Comparison of ENCODE assay signal across 13 cellular contexts in the genomic region with DNA sequence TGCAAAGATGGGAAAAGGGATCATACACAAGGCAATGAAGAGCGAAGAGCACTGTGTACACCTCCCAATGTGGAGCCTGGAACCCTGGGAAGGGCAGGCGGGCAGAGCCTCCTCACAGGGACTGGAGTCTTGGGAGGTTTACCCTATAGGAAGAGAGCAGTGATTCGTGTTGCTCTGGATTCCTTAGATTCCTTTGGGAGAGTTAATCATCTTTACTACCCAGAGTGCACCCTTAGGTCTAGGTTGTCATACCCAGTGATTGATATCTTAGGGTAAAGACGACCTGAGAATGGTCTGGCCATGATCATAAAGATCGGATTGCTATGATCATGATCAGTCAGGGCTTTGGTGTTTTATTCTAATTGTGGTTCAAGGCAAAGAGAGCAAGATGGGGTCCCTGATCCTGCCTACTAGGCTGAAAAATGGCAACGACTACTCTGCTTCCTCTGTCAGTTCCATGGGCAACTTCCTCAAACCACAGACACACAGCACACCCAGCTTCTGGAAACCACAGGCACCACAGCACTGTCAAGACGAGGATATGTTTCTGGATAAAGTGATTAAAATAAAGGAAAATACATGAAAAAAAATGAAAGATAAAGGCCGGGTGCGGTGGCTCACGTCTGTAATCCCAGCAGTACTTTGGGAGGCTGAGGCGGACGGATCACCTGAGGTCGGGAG. TPM values are rescaled to one million over a fixed set of nuclear protein-coding genes. Genes with fewer than 3 reads are reported as not detected.
DNase-seq lines count a peak whose midpoint lies in the region; ATAC-seq and TF ChIP-seq lines count a peak whose summit lies in the region.
"Had no signal": no experiment of that assay in that cellular context is flagged by ENCODE, and none has a peak within 500 bp of the region (broad histone marks: within the 10 kb centered on the region; RNA-seq: fewer than 3 reads in every experiment).

No MANE protein-coding gene starts in this region.

- peak overlapping the region; percentile 28 for H3K27ac ChIP-seq in PC-9
- no peak overlapping the region for H3K27ac ChIP-seq in spleen
- H3K27ac ChIP-seq: SJCRH30 had no signal

- no peak for TF ChIP-seq POLR2A in spleen (IDR thresholded peaks at IDR 0.05)

- peak overlapping the region; percentile 65 for H3K27ac Mint-ChIP-seq in dendritic cell treated with granulocyte-macrophage colony-stimulating factor and Interleukin-4, amounts not matched to agents 40 ng/mL and 50 ng/mL, for 4 days
- peak overlapping the region; percentile 53 for H3K27ac Mint-ChIP-seq in stimulated activated memory B cell treated with anti-CD40 and anti-IgM and Interleukin-4, amounts not matched to agents 10 μg/mL and 1 μg/mL and 100 μg/mL, for 72 hours
- H3K27ac Mint-ChIP-seq: activated CD8-positive, alpha-beta T cell treated with anti-CD3 and anti-CD28 coated beads, Interleukin-2, amount 10 ng/mL, durations not matched to agents 7 days and 5 days had no signal

- intact Hi-C loops in PC-9 (cut with micrococcal nuclease; ENCODE audit: unreplicated experiment) = loop anchor here (2.0 kb wide), 1 partner anchor 21 kb away; the partner anchor contains the start of gene MAP6D1
- intact Hi-C loops in dendritic cell treated with granulocyte-macrophage colony-stimulating factor and Interleukin-4, amounts not matched to agents 40 ng/mL and 50 ng/mL, for 4 days (cut with micrococcal nuclease) = loop anchor here (5.0 kb wide), 1 partner anchor 37 kb away; the partner anchor contains the start of gene PARL
- intact Hi-C loops in spleen (cut with DNase I; ENCODE audit: low total_unique reads) = no loop called here
- intact Hi-C loops in head of caudate nucleus (cut with DNase I) = no loop called here

- no peak for TF ChIP-seq CTCF in PC-9 (conservative IDR thresholded peaks at IDR 0.05)
- no peak for TF ChIP-seq CTCF in spleen (IDR thresholded peaks at IDR 0.05 in 8 of 11, conservative IDR thresholded peaks at IDR 0.05 in 3 of 11)

- no peaks in the 10 kb centered on the region for H3K27me3 Mint-ChIP-seq in dendritic cell treated with granulocyte-macrophage colony-stimulating factor and Interleukin-4, amounts not matched to agents 40 ng/mL and 50 ng/mL, for 4 days
- H3K27me3 Mint-ChIP-seq in stimulated activated memory B cell treated with anti-CD40 and anti-IgM and Interleukin-4, amounts not matched to agents 10 μg/mL and 1 μg/mL and 100 μg/mL, for 72 hours = no peaks in the 10 kb centered on the region

- no peak overlapping the region for H3K4me2 ChIP-seq in PC-9

- ATAC-seq in stimulated activated memory B cell treated with anti-CD40 and anti-IgM and Interleukin-4, amounts not matched to agents 10 μg/mL and 1 μg/mL and 100 μg/mL, for 72 hours = no peak
- ATAC-seq: activated CD8-positive, alpha-beta T cell treated with anti-CD3 and anti-CD28 coated beads, Interleukin-2, amount 10 ng/mL, durations not matched to agents 7 days and 5 days had no signal

- H3K36me3 Mint-ChIP-seq in dendritic cell treated with granulocyte-macrophage colony-stimulating factor and Interleukin-4, amounts not matched to agents 40 ng/mL and 50 ng/mL, for 4 days (ENCODE audit: low read depth) = peaks cover 93% of the 10 kb centered on the region
- peaks cover 40% of the 10 kb centered on the region for H3K36me3 Mint-ChIP-seq in stimulated activated memory B cell treated with anti-CD40 and anti-IgM and Interleukin-4, amounts not matched to agents 10 μg/mL and 1 μg/mL and 100 μg/mL, for 72 hours

- H3K4me3 Mint-ChIP-seq in dendritic cell treated with granulocyte-macrophage colony-stimulating factor and Interleukin-4, amounts not matched to agents 40 ng/mL and 50 ng/mL, for 4 days = no peak overlapping the region
- H3K4me3 Mint-ChIP-seq in stimulated activated memory B cell treated with anti-CD40 and anti-IgM and Interleukin-4, amounts not matched to agents 10 μg/mL and 1 μg/mL and 100 μg/mL, for 72 hours = no peak overlapping the region
- H3K4me3 Mint-ChIP-seq: activated CD8-positive, alpha-beta T cell treated with anti-CD3 and anti-CD28 coated beads, Interleukin-2, amount 10 ng/mL, durations not matched to agents 7 days and 5 days had no signal

- no peaks in the 10 kb centered on the region for H3K9me2 ChIP-seq in PC-9 (ENCODE audit: insufficient read depth)

- no peak overlapping the region for H2AFZ ChIP-seq in PC-9

- peaks cover 28% of the 10 kb centered on the region for H3F3A ChIP-seq in PC-9 (ENCODE audit: insufficient read depth, low read depth)

- BruUV-seq in PC-9 (replicated peaks; lab: Mats Ljungman, UMichigan) = no TSS peak

- peaks cover 10% of the 10 kb centered on the region for H3K4me1 Mint-ChIP-seq in dendritic cell treated with granulocyte-macrophage colony-stimulating factor and Interleukin-4, amounts not matched to agents 40 ng/mL and 50 ng/mL, for 4 days (ENCODE audit: low read depth)
- H3K4me1 Mint-ChIP-seq in stimulated activated memory B cell treated with anti-CD40 and anti-IgM and Interleukin-4, amounts not matched to agents 10 μg/mL and 1 μg/mL and 100 μg/mL, for 72 hours = no peaks in the 10 kb centered on the region

- 68 to 87% (median 80%) methylated on average over 13 of the region's 13 CpGs for WGBS in spleen, 5 donors

- no peaks in the 10 kb centered on the region for H3K27me3 ChIP-seq in PC-9 (ENCODE audit: insufficient read depth, low read depth)
- no peaks in the 10 kb centered on the region for H3K27me3 ChIP-seq in spleen (replicated peaks in 1 of 7)
- H3K27me3 ChIP-seq: adrenal gland, SJCRH30 had no signal

- H3K4me1 ChIP-seq in PC-9 (replicated peaks; ENCODE audit: insufficient read depth) (peaks cover 13% of the 10 kb centered on the region), spleen (no peaks in the 10 kb centered on the region)
- H3K4me1 ChIP-seq: SJCRH30 had no signal

- no peaks in the 10 kb centered on the region for H3K9me3 Mint-ChIP-seq in dendritic cell treated with granulocyte-macrophage colony-stimulating factor and Interleukin-4, amounts not matched to agents 40 ng/mL and 50 ng/mL, for 4 days
- H3K9me3 Mint-ChIP-seq in stimulated activated memory B cell treated with anti-CD40 and anti-IgM and Interleukin-4, amounts not matched to agents 10 μg/mL and 1 μg/mL and 100 μg/mL, for 72 hours = no peaks in the 10 kb centered on the region

- H3K9me3 ChIP-seq in PC-9 (ENCODE audit: insufficient read depth, low read depth) = no peaks in the 10 kb centered on the region
- H3K9me3 ChIP-seq in spleen = no peaks in the 10 kb centered on the region
- H3K9me3 ChIP-seq: adrenal gland, SJCRH30 had no signal

- no peaks in the 10 kb centered on the region; the same call in 1 of the 2 replicates for H3K79me2 ChIP-seq in PC-9 (ENCODE audit: low read depth)

- peaks cover 5% of the 10 kb centered on the region; the same call in 1 of the 2 replicates for H4K20me1 ChIP-seq in PC-9 (ENCODE audit: insufficient read depth)

- peak; percentile 43 for DNase-seq in SIG-M5 treated with dmso at 0.1 percent for 504 hours (lab: John Stamatoyannopoulos, UW; ENCODE audit: unreplicated experiment)
- DNase-seq in SIG-M5 (lab: John Stamatoyannopoulos, UW) = no peak
- DNase-seq in PC-9 = peak; percentile 29 to 71
- DNase-seq in activated CD4-positive, alpha-beta T cell treated with anti-CD3 and anti-CD28 coated beads, Interleukin-2, amount 50 U/mL, for 48 hours = no peak
- no peak for DNase-seq in spleen
- no peak for DNase-seq in head of caudate nucleus
- DNase-seq: activated CD8-positive, alpha-beta T cell treated with anti-CD3 and anti-CD28 coated beads, Interleukin-2, amount 10 ng/mL, durations not matched to agents 7 days and 5 days; adrenal gland; DND-41; effector memory CD4-positive, alpha-beta T cell; SJCRH30 had no signal

- POLR2A ChIA-PET in PC-9 (lab: Charles Lee; ENCODE audit: unreplicated experiment) = interaction anchor here (0.6 kb wide), 1 partner anchor 937 kb away, joined by 3 read pairs; no protein-coding TSS in a partner anchor

- H3K36me3 ChIP-seq in PC-9 (ENCODE audit: low read depth) = peaks cover 56% of the 10 kb centered on the region
- peaks cover 3 to 99% (median 69%) of the 10 kb centered on the region in 6 donors for H3K36me3 ChIP-seq in spleen

- H3K4me3 ChIP-seq in PC-9 = no peak overlapping the region
- no peak overlapping the region for H3K4me3 ChIP-seq in spleen
- H3K4me3 ChIP-seq: adrenal gland, SJCRH30 had no signal

- CTCF ChIA-PET in PC-9 (lab: Charles Lee) = interaction anchor here (0.7 to 1.8 kb wide), 2 partner anchors 39 to 48 kb away, joined by 3 to 15 read pairs; partner anchors contain the start of gene PARL

RNA-seq across cellular contexts. Expression of gene MAP6D1, which starts 20.4 kb away (rescaled TPM):
- total RNA-seq in PC-9 (2021) (2.2 TPM in 2 replicates), spleen (1 to 10 TPM in 6 of 7 donors, not detected in 1; 1.2 to 3.1 (median 1.8) TPM)
- polyA plus RNA-seq in spleen = 1 to 10 TPM in 1 of 3 donors, under 1 TPM in 2; 0.77 to 2.1 (median 0.99) TPM

RNA-seq across cellular contexts. Expression of gene PARL, which starts 38.9 kb away (rescaled TPM):
- 109 and 180 TPM in 2 replicates for total RNA-seq in PC-9 (2021)
- 10 to 100 TPM; 34.5 to 70.3 (median 50.6) TPM for total RNA-seq in spleen
- polyA plus RNA-seq in spleen = 100 to 1,000 TPM in 1 of 3 donors, 10 to 100 TPM in 2; 81.7 to 119 (median 88.9) TPM

Comparison
In these comparisons a context has a peak if more than half of its experiments do, and no peak if none do; other contexts are left out.
1. DNase-seq: peak in SIG-M5 treated with dmso at 0.1 percent for 504 hours (single experiment) and PC-9 (2 of 2); none in SIG-M5 (single experiment), activated CD4-positive, alpha-beta T cell treated with anti-CD3 and anti-CD28 coated beads, Interleukin-2, amount 50 U/mL, for 48 hours (0 of 2), spleen (single experiment) and head of caudate nucleus (0 of 42).
2. intact Hi-C loops: an anchor here in PC-9 (2.0 kb wide) and dendritic cell treated with granulocyte-macrophage colony-stimulating factor and Interleukin-4, amounts not matched to agents 40 ng/mL and 50 ng/mL, for 4 days (5.0 kb wide); none called in spleen and head of caudate nucleus.